In the genomic region with DNA sequence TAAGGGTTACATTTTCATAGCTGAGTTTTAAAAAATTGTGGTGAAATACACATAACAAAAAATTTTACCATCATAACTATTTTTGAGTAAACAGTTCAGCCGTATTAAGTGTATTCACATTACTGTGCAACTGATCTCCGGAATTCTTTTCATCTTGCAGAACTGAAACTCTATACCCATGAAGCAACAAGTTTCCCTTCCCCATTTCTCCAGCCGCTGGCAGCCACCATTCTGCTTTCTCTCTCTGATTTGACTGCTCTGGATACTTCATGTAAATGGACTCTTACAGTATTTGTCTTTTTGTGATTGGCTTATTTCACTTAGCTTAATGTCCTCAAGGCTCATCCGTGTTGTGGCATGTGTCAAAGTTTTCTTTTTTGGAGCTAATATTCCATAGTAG, we compare ENCODE assay signal across 8 cellular contexts.
DNase-seq lines count a peak whose midpoint lies in the region; ATAC-seq and TF ChIP-seq lines count a peak whose summit lies in the region.

No MANE protein-coding gene starts in this region.

- no peak for TF ChIP-seq POLR2A in suprapubic skin (IDR thresholded peaks at IDR 0.05)

- H3K4me1 ChIP-seq in osteoblast (ENCODE audit: insufficient read depth, low read length), result no peaks in the 10 kb centered on the region
- peaks cover 5% of the 10 kb centered on the region for H3K4me1 ChIP-seq in suprapubic skin
- H3K4me1 ChIP-seq in SK-N-SH (ENCODE audit: control insufficient read depth in 1 of 2, insufficient read depth in 2 of 2, low read depth in 1 of 2, low read length in 1 of 2), result no peaks in the 10 kb centered on the region
- no peaks in the 10 kb centered on the region for H3K4me1 ChIP-seq in hepatocyte (ENCODE audit: insufficient read depth)

- H3K9ac ChIP-seq in SU-DHL-6 (ENCODE audit: low read length), result no peak overlapping the region
- no peak overlapping the region for H3K9ac ChIP-seq in SK-N-SH

- no peak for TF ChIP-seq EP300 in suprapubic skin (IDR thresholded peaks at IDR 0.05)
- TF ChIP-seq EP300 in SK-N-SH (IDR thresholded peaks at IDR 0.05; ENCODE audit: borderline replicate concordance in 1 of 2, low read depth in 1 of 2, low read length in 1 of 2), result no peak

- H3F3A ChIP-seq in SU-DHL-6 (ENCODE audit: insufficient read depth) (peaks cover 5% of the 10 kb centered on the region; the same call in 1 of the 2 replicates), SK-N-SH (replicated peaks; ENCODE audit: insufficient read depth) (no peaks in the 10 kb centered on the region)

- H3K36me3 ChIP-seq in SU-DHL-6 (ENCODE audit: low read length) (no peaks in the 10 kb centered on the region), osteoblast (ENCODE audit: insufficient read depth, low read length) (no peaks in the 10 kb centered on the region), suprapubic skin (no peaks in the 10 kb centered on the region), SK-N-SH (replicated peaks in 1 of 2; ENCODE audit: control insufficient read depth in 1 of 2, insufficient read depth in 2 of 2, low read length in 1 of 2) (no peaks in the 10 kb centered on the region), hepatocyte (replicated peaks; ENCODE audit: insufficient read depth, low read depth) (no peaks in the 10 kb centered on the region)

- no peak for TF ChIP-seq RAD21 in SK-N-SH (IDR thresholded peaks at IDR 0.05; ENCODE audit: low read length)

- DNase-seq in CD1c-positive myeloid dendritic cell (ENCODE audit: extremely low spot score) (peak; percentile 91), osteoblast (ENCODE audit: insufficient read length, low spot score, missing footprints) (no peak), suprapubic skin (ENCODE audit: low spot score in 2 of 2) (no peak), SK-N-SH (no peak), hepatocyte (ENCODE audit: low spot score) (no peak)

- no peaks in the 10 kb centered on the region for H3K27me3 ChIP-seq in SU-DHL-6 (ENCODE audit: low read length)
- H3K27me3 ChIP-seq in osteoblast (ENCODE audit: insufficient read depth, low read length), result no peaks in the 10 kb centered on the region
- no peaks in the 10 kb centered on the region for H3K27me3 ChIP-seq in suprapubic skin
- H3K27me3 ChIP-seq in SK-N-SH (ENCODE audit: insufficient read depth), result no peaks in the 10 kb centered on the region
- H3K27me3 ChIP-seq in hepatocyte, result no peaks in the 10 kb centered on the region

- POLR2A ChIA-PET in SK-N-SH (lab: Yijun Ruan, JAX), result no interaction called here

- H3K79me2 ChIP-seq in SU-DHL-6 (ENCODE audit: insufficient read depth, low read length) (no peaks in the 10 kb centered on the region), osteoblast (ENCODE audit: insufficient read depth, low read length) (no peaks in the 10 kb centered on the region), SK-N-SH (ENCODE audit: insufficient read depth) (no peaks in the 10 kb centered on the region), hepatocyte (no peaks in the 10 kb centered on the region)

- H3K4me2 ChIP-seq in SU-DHL-6 (ENCODE audit: low read depth, low read length, poor library complexity, severe bottlenecking) (peak overlapping the region; percentile 48), osteoblast (ENCODE audit: insufficient read depth, low read length) (no peak overlapping the region), SK-N-SH (no peak overlapping the region), hepatocyte (no peak overlapping the region)

- CTCF ChIA-PET in SK-N-SH (lab: Yijun Ruan, JAX), result interaction anchor here (0.7 kb wide), 1 partner anchor 364 kb away, joined by 3 read pairs; no protein-coding TSS in a partner anchor

- TF ChIP-seq CTCF in SU-DHL-6 (IDR thresholded peaks at IDR 0.05; ENCODE audit: insufficient read depth, low read length, poor library complexity, severe bottlenecking), result no peak
- TF ChIP-seq CTCF in osteoblast (IDR thresholded peaks at IDR 0.05; ENCODE audit: extremely low read depth, low read depth, low read length), result no peak
- TF ChIP-seq CTCF in suprapubic skin (IDR thresholded peaks at IDR 0.05), result no peak
- no peak for TF ChIP-seq CTCF in SK-N-SH (IDR thresholded peaks at IDR 0.05)
- TF ChIP-seq CTCF in hepatocyte (IDR thresholded peaks at IDR 0.05; ENCODE audit: poor library complexity), result no peak

- 73% methylated on average over 4 of the region's 4 CpGs for WGBS in suprapubic skin
- 56% methylated on average over 4 of the region's 4 CpGs for WGBS in SK-N-SH (ENCODE audit: low lambda C conversion rate)
- WGBS in hepatocyte (ENCODE audit: low lambda C conversion rate, missing lambda C conversion rate), result 68% methylated on average over 4 of the region's 4 CpGs

- H3K9me3 ChIP-seq in SU-DHL-6 (ENCODE audit: insufficient read depth, low read length) (no peaks in the 10 kb centered on the region), osteoblast (ENCODE audit: low read depth, low read length) (no peaks in the 10 kb centered on the region), suprapubic skin (peaks cover 5% of the 10 kb centered on the region), SK-N-SH (no peaks in the 10 kb centered on the region), hepatocyte (ENCODE audit: low read depth) (no peaks in the 10 kb centered on the region)

- H3K27ac ChIP-seq in SU-DHL-6 (ENCODE audit: low read depth, low read length) (peak overlapping the region; percentile 57), osteoblast (ENCODE audit: low read depth, low read length) (no peak overlapping the region), suprapubic skin (no peak overlapping the region), SK-N-SH (ENCODE audit: low read depth in 2 of 2, low read length in 1 of 2) (no peak overlapping the region), hepatocyte (no peak overlapping the region)

- ATAC-seq in GM19455 (IDR thresholded peaks at IDR 0.05; ENCODE audit: unreplicated experiment), result peak; percentile 100
- peak; percentile 100 for ATAC-seq in HG03103 (IDR thresholded peaks at IDR 0.05; ENCODE audit: low read depth, unreplicated experiment)

- H4K20me1 ChIP-seq in SU-DHL-6 (ENCODE audit: low read depth, low read length) (no peaks in the 10 kb centered on the region), osteoblast (ENCODE audit: insufficient read depth, low read length) (no peaks in the 10 kb centered on the region), SK-N-SH (ENCODE audit: insufficient read depth) (no peaks in the 10 kb centered on the region), hepatocyte (ENCODE audit: insufficient read depth, poor library complexity, severe bottlenecking) (no peaks in the 10 kb centered on the region)

- H3K4me3 ChIP-seq in SU-DHL-6 (ENCODE audit: insufficient read depth, low read length, poor library complexity, severe bottlenecking) (no peak overlapping the region), osteoblast (ENCODE audit: insufficient read depth, low read length) (no peak overlapping the region), suprapubic skin (no peak overlapping the region), SK-N-SH (ENCODE audit: low read depth in 2 of 2, low read length in 1 of 2) (no peak overlapping the region), hepatocyte (no peak overlapping the region)

- H2AFZ ChIP-seq in SU-DHL-6 (ENCODE audit: low read depth, low read length, severe bottlenecking) (no peak overlapping the region), osteoblast (ENCODE audit: low read length) (no peak overlapping the region), SK-N-SH (ENCODE audit: low read depth) (no peak overlapping the region), hepatocyte (no peak overlapping the region)

- H3K9me2 ChIP-seq in SU-DHL-6 (replicated peaks; ENCODE audit: insufficient read depth, low read length) (no peaks in the 10 kb centered on the region), SK-N-SH (no peaks in the 10 kb centered on the region), hepatocyte (replicated peaks; ENCODE audit: insufficient read depth) (no peaks in the 10 kb centered on the region)

TF ChIP-seq in SK-N-SH, 30 proteins besides CTCF, POLR2A, EP300 and RAD21 (continues in another document):
- TF ChIP-seq, protein P1, sequence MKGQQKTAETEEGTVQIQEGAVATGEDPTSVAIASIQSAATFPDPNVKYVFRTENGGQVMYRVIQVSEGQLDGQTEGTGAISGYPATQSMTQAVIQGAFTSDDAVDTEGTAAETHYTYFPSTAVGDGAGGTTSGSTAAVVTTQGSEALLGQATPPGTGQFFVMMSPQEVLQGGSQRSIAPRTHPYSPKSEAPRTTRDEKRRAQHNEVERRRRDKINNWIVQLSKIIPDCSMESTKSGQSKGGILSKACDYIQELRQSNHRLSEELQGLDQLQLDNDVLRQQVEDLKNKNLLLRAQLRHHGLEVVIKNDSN (IDR thresholded peaks at IDR 0.05; ENCODE audit: borderline replicate concordance, low read depth), result no peak
- TF ChIP-seq RXRA (IDR thresholded peaks at IDR 0.05; ENCODE audit: borderline replicate concordance, low read depth) (no peak), ZBTB33 (IDR thresholded peaks at IDR 0.05; ENCODE audit: borderline replicate concordance, low read depth) (no peak), YY1 (IDR thresholded peaks at IDR 0.05; ENCODE audit: low read depth) (no peak), GATA2 (CRISPR knock-in tag; IDR thresholded peaks at IDR 0.05) (no peak)
- TF ChIP-seq, protein P2, sequence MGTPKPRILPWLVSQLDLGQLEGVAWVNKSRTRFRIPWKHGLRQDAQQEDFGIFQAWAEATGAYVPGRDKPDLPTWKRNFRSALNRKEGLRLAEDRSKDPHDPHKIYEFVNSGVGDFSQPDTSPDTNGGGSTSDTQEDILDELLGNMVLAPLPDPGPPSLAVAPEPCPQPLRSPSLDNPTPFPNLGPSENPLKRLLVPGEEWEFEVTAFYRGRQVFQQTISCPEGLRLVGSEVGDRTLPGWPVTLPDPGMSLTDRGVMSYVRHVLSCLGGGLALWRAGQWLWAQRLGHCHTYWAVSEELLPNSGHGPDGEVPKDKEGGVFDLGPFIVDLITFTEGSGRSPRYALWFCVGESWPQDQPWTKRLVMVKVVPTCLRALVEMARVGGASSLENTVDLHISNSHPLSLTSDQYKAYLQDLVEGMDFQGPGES (IDR thresholded peaks at IDR 0.05; ENCODE audit: low read depth, low read length), result no peak
- TF ChIP-seq, protein P3, sequence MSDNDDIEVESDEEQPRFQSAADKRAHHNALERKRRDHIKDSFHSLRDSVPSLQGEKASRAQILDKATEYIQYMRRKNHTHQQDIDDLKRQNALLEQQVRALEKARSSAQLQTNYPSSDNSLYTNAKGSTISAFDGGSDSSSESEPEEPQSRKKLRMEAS (IDR thresholded peaks at IDR 0.05; ENCODE audit: low read depth), result no peak
